In genomic region chrX:120308558-120308957, GRCh38 we compare ENCODE assay signal across 11 cellular contexts. TPM values are rescaled to one million over a fixed set of nuclear protein-coding genes. Genes with fewer than 3 reads are reported as not detected.
DNase-seq lines count a peak whose midpoint lies in the region; ATAC-seq and TF ChIP-seq lines count a peak whose summit lies in the region.
"Had no signal": no experiment of that assay in that cellular context is flagged by ENCODE, and none has a peak within 500 bp of the region (broad histone marks: within the 10 kb centered on the region; RNA-seq: fewer than 3 reads in every experiment).

No MANE protein-coding gene starts in this region.

- no peak overlapping the region for H3K4me3 ChIP-seq in fibroblast of villous mesenchyme (ENCODE audit: low read depth, low read length)
- peak overlapping the region in 2 of 3 donors; percentile 60 to 61 for H3K4me3 ChIP-seq in skeletal muscle tissue (ENCODE audit: low read length in 3 of 3)

- intact Hi-C loops in activated naive CD4-positive, alpha-beta T cell treated with anti-CD3 and anti-CD28 coated beads for 36 hours (cut with micrococcal nuclease), result loop anchor here (5.0 kb wide), 2 partner anchors 159 to 179 kb away; partner anchors contain the start of gene LAMP2

- H3K9me3 Mint-ChIP-seq in activated naive CD4-positive, alpha-beta T cell treated with anti-CD3 and anti-CD28 coated beads for 36 hours, result no peaks in the 10 kb centered on the region

- H3K9me3 ChIP-seq in skeletal muscle tissue (ENCODE audit: control insufficient read depth in 3 of 3, low read length in 3 of 3), result no peaks in the 10 kb centered on the region

- peak; percentile 2 for TF ChIP-seq CTCF in fibroblast of villous mesenchyme (IDR thresholded peaks at IDR 0.05; ENCODE audit: insufficient read depth, low read depth, low read length)

- ATAC-seq in HG03095 (IDR thresholded peaks at IDR 0.05; ENCODE audit: unreplicated experiment), result no peak

- H3K36me3 Mint-ChIP-seq in activated naive CD4-positive, alpha-beta T cell treated with anti-CD3 and anti-CD28 coated beads for 36 hours (ENCODE audit: low read depth), result no peaks in the 10 kb centered on the region

- H3K9ac ChIP-seq in skeletal muscle tissue (ENCODE audit: low read depth in 1 of 3, low read length in 3 of 3), result no peak overlapping the region

- peak overlapping the region; percentile 79 for H3K4me3 Mint-ChIP-seq in activated naive CD4-positive, alpha-beta T cell treated with anti-CD3 and anti-CD28 coated beads for 36 hours

- H3K4me1 ChIP-seq in skeletal muscle tissue (ENCODE audit: control insufficient read depth in 3 of 3, insufficient read depth in 3 of 3, low read length in 3 of 3), result peaks cover 11 to 17% (median 11%) of the 10 kb centered on the region in 3 donors

- H3K27me3 Mint-ChIP-seq in activated naive CD4-positive, alpha-beta T cell treated with anti-CD3 and anti-CD28 coated beads for 36 hours (ENCODE audit: low read depth), result peaks cover 17% of the 10 kb centered on the region

- CTCF ChIA-PET in activated naive CD4-positive, alpha-beta T cell treated with anti-CD3 and anti-CD28 coated beads for 36 hours (lab: Charles Lee), result interaction anchor here (1.0 to 2.2 kb wide), 5 partner anchors 8 to 58 kb away, joined by 3 to 8 read pairs (median 5); partner anchors contain the start of gene ZBTB33

- no peak overlapping the region for H3K27ac Mint-ChIP-seq in activated naive CD4-positive, alpha-beta T cell treated with anti-CD3 and anti-CD28 coated beads for 36 hours

- H3K36me3 ChIP-seq in skeletal muscle tissue (ENCODE audit: control insufficient read depth in 3 of 3, insufficient read depth in 3 of 3, low read length in 3 of 3), result no peaks in the 10 kb centered on the region

- H3K4me1 Mint-ChIP-seq in activated naive CD4-positive, alpha-beta T cell treated with anti-CD3 and anti-CD28 coated beads for 36 hours (ENCODE audit: low read depth), result peaks cover 7% of the 10 kb centered on the region

- peak; percentile 17 for DNase-seq in activated naive CD4-positive, alpha-beta T cell treated with anti-CD3 and anti-CD28 coated beads for 36 hours
- no peak for DNase-seq in activated naive CD4-positive, alpha-beta T cell (lab: John Stamatoyannopoulos, UW)
- DNase-seq in NCI-H748 treated with DMSO at 0.1 percent for 48 hours (lab: John Stamatoyannopoulos, UW) (peak; percentile 35), fibroblast of villous mesenchyme (ENCODE audit: low read depth) (no peak), COLO668 (lab: John Stamatoyannopoulos, UW; ENCODE audit: unreplicated experiment) (no peak), mucosa of gallbladder (ENCODE audit: low spot score) (no peak)
- DNase-seq: effector CD8-positive, alpha-beta T cell; T-helper 9 cell had no signal

- H3K27me3 ChIP-seq in skeletal muscle tissue (ENCODE audit: control insufficient read depth in 3 of 3, insufficient read depth in 3 of 3, low read length in 3 of 3), result peaks cover 4 to 8% (median 6%) of the 10 kb centered on the region in 3 donors

- H3K27ac ChIP-seq in skeletal muscle tissue (ENCODE audit: low read depth, low read length), result no peak overlapping the region

RNA-seq across cellular contexts. Expression of gene TMEM255A, which starts 2.7 kb away (rescaled TPM):
- not detected for total RNA-seq in activated naive CD4-positive, alpha-beta T cell treated with anti-CD3 and anti-CD28 coated beads for 36 hours
- total RNA-seq in fibroblast of villous mesenchyme (under 0.01 TPM in 1 of 2 replicates, not detected in the other), skeletal muscle tissue (3.1 TPM), mucosa of gallbladder (0.98 TPM)

RNA-seq across cellular contexts. Expression of gene ATP1B4, which starts 53.3 kb away (rescaled TPM):
- total RNA-seq in activated naive CD4-positive, alpha-beta T cell treated with anti-CD3 and anti-CD28 coated beads for 36 hours, result not detected
- total RNA-seq in fibroblast of villous mesenchyme, result not detected in 2 replicates
- total RNA-seq in skeletal muscle tissue, result 220 TPM
- not detected for total RNA-seq in mucosa of gallbladder
- total RNA-seq: osteoblast had no signal

RNA-seq across cellular contexts. Expression of gene ZBTB33, which starts 57.9 kb away (rescaled TPM):
- total RNA-seq in activated naive CD4-positive, alpha-beta T cell treated with anti-CD3 and anti-CD28 coated beads for 36 hours, result 10 to 100 TPM; 12.1 to 12.6 TPM
- 12.9 and 20.3 TPM in 2 replicates for total RNA-seq in fibroblast of villous mesenchyme
- total RNA-seq in skeletal muscle tissue, result 10.4 TPM
- total RNA-seq in mucosa of gallbladder, result 19.9 TPM

Comparison
In these comparisons a context has a peak if more than half of its experiments do, and no peak if none do; other contexts are left out.
1. DNase-seq: peak in activated naive CD4-positive, alpha-beta T cell treated with anti-CD3 and anti-CD28 coated beads for 36 hours (single experiment) and NCI-H748 treated with DMSO at 0.1 percent for 48 hours (single experiment); none in activated naive CD4-positive, alpha-beta T cell (0 of 4), fibroblast of villous mesenchyme (single experiment), COLO668 (single experiment) and mucosa of gallbladder (single experiment).
2. RNA of gene ATP1B4, which starts 53.3 kb away (total RNA-seq): 220 TPM in skeletal muscle tissue (single experiment); not detected in activated naive CD4-positive, alpha-beta T cell treated with anti-CD3 and anti-CD28 coated beads for 36 hours, not detected in fibroblast of villous mesenchyme and not detected in mucosa of gallbladder (single experiment); every median in the first group is over 100 times any median in the second.